In the genomic region with DNA sequence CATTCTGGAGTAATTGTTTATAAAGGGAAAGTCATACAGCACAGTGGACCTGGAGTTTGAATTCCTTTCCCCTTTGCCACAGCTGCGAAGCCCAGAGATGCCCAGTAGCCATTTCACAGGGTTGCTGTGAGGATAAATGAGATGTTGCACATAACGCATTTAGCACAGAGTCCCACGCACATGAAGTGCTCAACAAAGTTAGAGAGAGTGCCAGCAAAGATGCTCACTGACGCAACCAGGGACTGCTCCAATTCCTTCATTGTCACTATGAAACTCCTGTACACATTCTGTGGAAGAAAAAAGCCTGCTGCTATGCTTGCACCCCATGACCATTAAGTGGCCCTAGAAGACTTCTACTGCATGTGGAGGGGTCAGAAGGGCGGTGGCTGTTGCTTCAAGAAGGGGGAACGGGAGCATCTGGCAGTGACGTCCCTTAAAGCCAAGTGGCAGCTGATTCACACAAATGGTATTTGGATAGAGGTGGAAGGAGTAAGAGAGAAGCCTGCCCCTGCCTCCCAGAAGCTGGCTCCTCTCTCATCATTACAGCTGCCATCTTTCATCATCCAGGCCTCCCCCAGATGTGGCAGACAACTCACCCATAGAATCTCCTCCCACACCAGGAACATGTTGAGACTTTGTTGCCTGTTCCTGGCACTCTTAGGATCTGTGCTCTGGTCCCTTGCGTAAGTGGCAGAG, we compare ENCODE assay signal across 13 cellular contexts. TPM values are rescaled to one million over a fixed set of nuclear protein-coding genes. Genes with fewer than 3 reads are reported as not detected.
A peak's percentile ranks its signal among the peaks of the same experiment; 100 is the strongest.
DNase-seq lines count a peak whose midpoint lies in the region; FAIRE-seq lines count a peak whose summit lies in the region.
"Had no signal": no experiment of that assay in that cellular context is flagged by ENCODE, and none has a peak within 500 bp of the region (broad histone marks: within the 10 kb centered on the region; RNA-seq: fewer than 3 reads in every experiment).

No MANE protein-coding gene starts in this region.

- H3K36me3 ChIP-seq in neuronal stem cell (replicated peaks in 1 of 2; ENCODE audit: control insufficient read depth in 2 of 2, insufficient read depth in 2 of 2, low read length in 2 of 2), result no peaks in the 10 kb centered on the region
- H3K36me3 ChIP-seq: BE2C had no signal

- no peak overlapping the region for H2BK120ac ChIP-seq in neuronal stem cell (ENCODE audit: low read depth, low read length)

- no peak overlapping the region for H2BK5ac ChIP-seq in neuronal stem cell (ENCODE audit: low read length)

- H3K14ac ChIP-seq in neuronal stem cell (ENCODE audit: low read length), result no peak overlapping the region

- no peaks in the 10 kb centered on the region for H3K79me1 ChIP-seq in neuronal stem cell (ENCODE audit: low read depth, low read length)

- WGBS in neuronal stem cell (ENCODE audit: extremely low coverage in 2 of 2, insufficient read length in 2 of 2, insufficient replicate concordance in 1 of 2), 2 donors, result no CpG with 5 or more reads among the region's 8 CpGs

- H3K9ac ChIP-seq in neuronal stem cell (ENCODE audit: low read depth, low read length, poor library complexity), result no peak overlapping the region

- no peaks in the 10 kb centered on the region for H3K27me3 ChIP-seq in neuronal stem cell (ENCODE audit: control insufficient read depth in 3 of 3, insufficient read depth in 3 of 3, low read depth in 1 of 3, low read length in 3 of 3)

- no peak overlapping the region for H4K8ac ChIP-seq in neuronal stem cell (ENCODE audit: low read depth, low read length)

- H3K27ac ChIP-seq in epithelial cell of prostate, result peak overlapping the region; percentile 39
- H3K27ac ChIP-seq in neuronal stem cell (replicated peaks; ENCODE audit: low read length), result no peak overlapping the region

- no peak overlapping the region for H3K4ac ChIP-seq in neuronal stem cell (ENCODE audit: low read length)

- FAIRE-seq in HTR-8/SVneo (lab: Jason Lieb, UNC), result no peak

- no peak overlapping the region for H4K91ac ChIP-seq in neuronal stem cell (ENCODE audit: low read depth, low read length, poor library complexity)

- no peak overlapping the region for H3K18ac ChIP-seq in neuronal stem cell (ENCODE audit: low read length)

- H3K9me3 ChIP-seq in neuronal stem cell (replicated peaks in 1 of 2; ENCODE audit: control insufficient read depth in 2 of 2, insufficient read depth in 1 of 2, low read depth in 1 of 2, low read length in 2 of 2), result no peaks in the 10 kb centered on the region
- H3K9me3 ChIP-seq: BE2C had no signal

- no peak overlapping the region for H2BK15ac ChIP-seq in neuronal stem cell (ENCODE audit: low read length)

- H3K4me3 ChIP-seq in neuronal stem cell (ENCODE audit: low read length in 2 of 2), result no peak overlapping the region

- H3K4me1 ChIP-seq in neuronal stem cell (ENCODE audit: control insufficient read depth in 2 of 2, insufficient read depth in 1 of 2, low read depth in 1 of 2, low read length in 2 of 2), result peaks cover 0 to 4% of the 10 kb centered on the region in 2 donors
- H3K4me1 ChIP-seq: BE2C had no signal

- no peak overlapping the region for H2AK5ac ChIP-seq in neuronal stem cell (ENCODE audit: low read depth, low read length)

- peak overlapping the region; percentile 51 for H2AFZ ChIP-seq in neuronal stem cell (ENCODE audit: low read length)

- DNase-seq in ELR (ENCODE audit: low read depth) (peak; percentile 8), NCI-H2171 treated with DMSO at 0.1 percent for 48 hours (lab: John Stamatoyannopoulos, UW) (peak; percentile 24), epithelial cell of prostate (ENCODE audit: low read depth, low spot score) (no peak), neuronal stem cell (ENCODE audit: low spot score) (no peak), HTR-8/SVneo (ENCODE audit: insufficient read length, low spot score) (no peak), RPMI8226 (no peak)
- DNase-seq in stimulated activated CD4-positive, alpha-beta T cell treated with anti-CD3 and anti-CD28 coated beads, Interleukin-4, amount 100 ng/mL, for 4 hours, result no peak
- no peak for DNase-seq in activated effector memory CD4-positive, alpha-beta T cell treated with Interleukin-2 at 50 U/mL for 16 hours
- DNase-seq: BE2C; DND-41; NCI-H1436 treated with DMSO at 0.1 percent for 48 hours; NCI-H748 treated with DMSO at 0.1 percent for 48 hours; stimulated activated naive B cell treated with anti-CD40 and anti-IgM and Interleukin-4, amounts not matched to agents 10 μg/mL and 1 μg/mL and 100 μg/mL, for 72 hours had no signal

- H3K4me2 ChIP-seq in neuronal stem cell (ENCODE audit: insufficient read depth, low read length, poor library complexity, severe bottlenecking), result no peak overlapping the region

- H2BK12ac ChIP-seq in neuronal stem cell (ENCODE audit: low read length), result no peak overlapping the region

- no peak overlapping the region for H3K23ac ChIP-seq in neuronal stem cell (ENCODE audit: low read depth, low read length, poor library complexity)

RNA-seq across cellular contexts. Expression of gene VAV3, which starts 26.5 kb away (rescaled TPM):
- polyA plus RNA-seq in neuronal stem cell (2013, experiment 1 of 2), result 0.57 TPM
- polyA plus RNA-seq in neuronal stem cell (2013, experiment 2 of 2), result 0.73 TPM

Comparison
In these comparisons a context has a peak if more than half of its experiments do, and no peak if none do; other contexts are left out.
1. DNase-seq: peak in ELR (single experiment) and NCI-H2171 treated with DMSO at 0.1 percent for 48 hours (single experiment); none in epithelial cell of prostate (single experiment), neuronal stem cell (single experiment), HTR-8/SVneo (single experiment), RPMI8226 (single experiment), stimulated activated CD4-positive, alpha-beta T cell treated with anti-CD3 and anti-CD28 coated beads, Interleukin-4, amount 100 ng/mL, for 4 hours (0 of 2) and activated effector memory CD4-positive, alpha-beta T cell treated with Interleukin-2 at 50 U/mL for 16 hours (single experiment).